Comparison of ENCODE assay signal across 8 cellular contexts in the genomic region with DNA sequence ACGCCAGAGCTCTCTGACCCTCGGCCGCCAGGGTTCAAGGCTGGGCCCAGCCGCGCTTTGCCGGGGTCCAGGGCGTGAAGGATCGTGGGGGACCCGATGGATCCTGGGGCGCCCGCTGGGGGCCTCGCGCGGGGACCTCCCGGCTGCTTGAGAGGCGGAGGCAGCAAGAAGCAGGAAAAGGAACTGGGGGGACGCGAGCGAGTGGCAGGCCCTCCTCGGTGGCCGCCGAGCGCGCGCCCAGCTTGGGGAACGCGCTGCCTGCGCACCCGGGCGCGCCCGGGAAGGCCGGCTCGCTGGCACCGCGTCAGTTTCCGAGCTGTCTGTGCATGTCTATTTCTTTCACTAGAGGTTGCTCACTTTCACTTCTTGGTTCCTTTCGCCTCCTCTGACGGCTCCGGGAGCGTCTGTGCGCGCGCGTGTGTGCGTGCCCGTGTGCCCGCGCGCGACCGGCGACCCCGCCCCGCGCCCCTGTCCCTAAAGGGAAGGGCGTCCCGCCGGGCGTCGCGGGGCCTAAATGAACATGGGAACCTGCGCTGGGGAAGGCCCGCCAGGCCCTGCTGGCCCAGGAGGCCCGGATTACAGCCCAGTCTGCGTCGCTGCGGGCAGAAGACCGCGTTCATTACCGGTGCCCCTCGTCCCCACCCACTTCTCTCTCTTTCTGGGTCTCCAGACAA.
DNase-seq lines count a peak whose midpoint lies in the region; ATAC-seq, FAIRE-seq and TF ChIP-seq lines count a peak whose summit lies in the region.

No MANE protein-coding gene starts in this region.

- peaks cover 9% of the 10 kb centered on the region for H3K4me1 Mint-ChIP-seq in activated CD8-positive, alpha-beta memory T cell treated with anti-CD3 and anti-CD28 coated beads, Interleukin-2, amount 10 ng/mL, durations not matched to agents 7 days and 5 days

- peak overlapping the region in 2 of 4 experiments; percentile 8 to 12; a peak in 2 of 7 replicates for H3K9ac ChIP-seq in H1 (replicated peaks in 1 of 4; ENCODE audit: extremely low read depth in 1 of 4, low read depth in 3 of 4, low read length in 3 of 4)

- H3K4me2 ChIP-seq in H1 (ENCODE audit: insufficient read depth in 1 of 2, low read depth in 2 of 2, low read length in 2 of 2), result peak overlapping the region; percentile 64 to 92

- no peak overlapping the region for H3K56ac ChIP-seq in H1 (replicated peaks; ENCODE audit: insufficient read length, low read depth, low read length)

- no peak for TF ChIP-seq EP300 in H1 (IDR thresholded peaks at IDR 0.05; ENCODE audit: borderline replicate concordance in 1 of 2, low read depth in 2 of 2, low read length in 2 of 2)

- TF ChIP-seq POLR2A in H1 (IDR thresholded peaks at IDR 0.05; ENCODE audit: control extremely low read depth in 1 of 2, low read depth in 2 of 2, low read length in 2 of 2), result no peak

- H3K9me3 ChIP-seq in H1 (ENCODE audit: insufficient read depth in 2 of 2, low read depth in 1 of 2, low read length in 1 of 2) (no peaks in the 10 kb centered on the region), mesodermal cell (ENCODE audit: control insufficient read depth, low read length) (no peaks in the 10 kb centered on the region)

- no peak overlapping the region for H3K27ac ChIP-seq in H1 (ENCODE audit: low read depth, low read length)
- H3K27ac ChIP-seq in mesodermal cell (ENCODE audit: low read depth, low read length, severe bottlenecking), result peak overlapping the region; percentile 16

- peak overlapping the region; percentile 90 for H3K18ac ChIP-seq in H1 (ENCODE audit: extremely low read depth, low read length)

- H3K23me2 ChIP-seq in H1 (ENCODE audit: low read depth, low read length), result peaks cover 4% of the 10 kb centered on the region; the same call in 1 of the 2 replicates

- no peaks in the 10 kb centered on the region for H3K79me1 ChIP-seq in H1 (ENCODE audit: low read depth, low read length)

- H2BK120ac ChIP-seq in H1 (replicated peaks; ENCODE audit: low read depth, low read length), result no peak overlapping the region

- H2AFZ ChIP-seq in H1 (ENCODE audit: low read length), result peak overlapping the region; percentile 42; the same call in 1 of the 2 replicates

- H3K4me3 Mint-ChIP-seq in activated CD8-positive, alpha-beta memory T cell treated with anti-CD3 and anti-CD28 coated beads, Interleukin-2, amount 10 ng/mL, durations not matched to agents 7 days and 5 days, result peak overlapping the region; percentile 63

- WGBS in H1 (ENCODE audit: extremely low coverage in 1 of 2, insufficient coverage in 1 of 2, insufficient read length in 1 of 2, insufficient replicate concordance in 2 of 2, low coverage in 1 of 2, low lambda C conversion rate in 2 of 2, missing lambda C conversion rate in 1 of 2), 2 experiments, result 3% methylated on average over 53 of the region's 72 CpGs; no CpG with 5 or more reads in 1 of the 2 experiments
- WGBS in mesodermal cell (ENCODE audit: insufficient coverage in 2 of 2), 2 experiments, result 6 to 9% methylated on average over 60 of the region's 72 CpGs

- DNase-seq in DMS79 treated with DMSO at 0.1 percent for 48 hours (lab: John Stamatoyannopoulos, UW), result peak; percentile 83
- DNase-seq in HFF-Myc (ENCODE audit: extremely low read depth, low read depth), result peak; percentile 10
- DNase-seq in NCI-H2196 (lab: John Stamatoyannopoulos, UW; ENCODE audit: unreplicated experiment), result peak; percentile 86
- peak; percentile 72 for DNase-seq in activated CD8-positive, alpha-beta memory T cell treated with anti-CD3 and anti-CD28 coated beads, Interleukin-2, amount 10 ng/mL, durations not matched to agents 7 days and 5 days
- DNase-seq in H1 (ENCODE audit: low read depth in 1 of 2, low spot score in 2 of 2), result no peak
- peak; percentile 56 for DNase-seq in stimulated activated CD8-positive, alpha-beta memory T cell treated with anti-CD3 and anti-CD28 coated beads, Interleukin-12 subunit alpha, Interleukin-12 subunit beta, amount 100 ng/mL, for 4 hours (ENCODE audit: low read depth)

- H4K8ac ChIP-seq in H1 (ENCODE audit: extremely low read depth, insufficient read depth, low read length), result peak overlapping the region; percentile 81

- peaks cover 5 to 18% (median 14%) of the 10 kb centered on the region in 4 experiments for H3K4me1 ChIP-seq in H1 (replicated peaks in 1 of 4; ENCODE audit: control insufficient read depth in 3 of 4, insufficient read depth in 4 of 4, low read length in 3 of 4)
- H3K4me1 ChIP-seq in mesodermal cell (ENCODE audit: control insufficient read depth, insufficient read depth, low read length, poor library complexity, severe bottlenecking), result peaks cover 12% of the 10 kb centered on the region

- POLR2A ChIA-PET in H1 (lab: Charles Lee; ENCODE audit: partially characterized antibody), result interaction anchor here (0.9 to 2.6 kb wide), 10 partner anchors 9 to 99 kb away, joined by 3 to 11 read pairs (median 7); no protein-coding TSS in a partner anchor

- H4K5ac ChIP-seq in H1 (ENCODE audit: insufficient read length, low read depth, low read length), result no peak overlapping the region

- H3K36me3 ChIP-seq in H1 (ENCODE audit: control insufficient read depth in 2 of 4, insufficient read depth in 4 of 4, low read length in 3 of 4) (no peaks in the 10 kb centered on the region), mesodermal cell (ENCODE audit: control insufficient read depth, insufficient read depth, low read length) (no peaks in the 10 kb centered on the region)

- CTCF ChIA-PET in activated CD8-positive, alpha-beta memory T cell treated with anti-CD3 and anti-CD28 coated beads, Interleukin-2, amount 10 ng/mL, durations not matched to agents 7 days and 5 days (lab: Charles Lee), result interaction anchor here (0.7 to 2.1 kb wide), 15 partner anchors 10 to 252 kb away, joined by 3 to 6 read pairs (median 3); partner anchors contain the start of gene IER5L
- CTCF ChIA-PET in H1 (lab: Charles Lee; ENCODE audit: partially characterized antibody), result interaction anchor here (0.5 to 2.1 kb wide), 13 partner anchors 7 to 389 kb away, joined by 3 to 5 read pairs (median 3); no protein-coding TSS in a partner anchor

- H2BK5ac ChIP-seq in H1 (ENCODE audit: low read depth, low read length), result no peak overlapping the region

- no peak overlapping the region for H3K14ac ChIP-seq in H1 (ENCODE audit: insufficient read length)

- 0 out of 2 replicates have a peak overlapping the region, but pooled peaks have one; percentile 8 for H2BK15ac ChIP-seq in H1 (ENCODE audit: low read length)

- peak in 1 of 2 experiments; percentile 1; a peak in 1 of 4 replicates for TF ChIP-seq RAD21 in H1 (IDR thresholded peaks at IDR 0.05 in 1 of 2, conservative IDR thresholded peaks at IDR 0.05 in 1 of 2; ENCODE audit: low read depth in 2 of 2, low read length in 2 of 2)

- H4K91ac ChIP-seq in H1 (replicated peaks; ENCODE audit: insufficient read length, low read length), result peak overlapping the region; percentile 23

- H3K23ac ChIP-seq in H1 (ENCODE audit: insufficient read length), result no peak overlapping the region

- H3K9me3 Mint-ChIP-seq in activated CD8-positive, alpha-beta memory T cell treated with anti-CD3 and anti-CD28 coated beads, Interleukin-2, amount 10 ng/mL, durations not matched to agents 7 days and 5 days (ENCODE audit: low read depth), result no peaks in the 10 kb centered on the region

- H4K20me1 ChIP-seq in H1 (replicated peaks in 1 of 2; ENCODE audit: control insufficient read depth in 1 of 2, insufficient read depth in 2 of 2, low read length in 2 of 2), result no peaks in the 10 kb centered on the region

- peaks cover 7% of the 10 kb centered on the region for H3K27me3 Mint-ChIP-seq in activated CD8-positive, alpha-beta memory T cell treated with anti-CD3 and anti-CD28 coated beads, Interleukin-2, amount 10 ng/mL, durations not matched to agents 7 days and 5 days

- no peak for FAIRE-seq in H1 (lab: Jason Lieb, UNC)

- H3K27me3 ChIP-seq in H1 (replicated peaks in 1 of 4; ENCODE audit: control insufficient read depth in 3 of 4, extremely low read depth in 1 of 4, insufficient read depth in 3 of 4, low read length in 3 of 4), result peaks cover 0 to 13% (median 9%) of the 10 kb centered on the region in 4 experiments; a peak in 4 of 7 replicates

- peak overlapping the region; percentile 61 for H3K27ac Mint-ChIP-seq in activated CD8-positive, alpha-beta memory T cell treated with anti-CD3 and anti-CD28 coated beads, Interleukin-2, amount 10 ng/mL, durations not matched to agents 7 days and 5 days

- H3K4me3 ChIP-seq in HFF-Myc (replicated peaks; ENCODE audit: low read depth, low read length) (peak overlapping the region; percentile 40), H1 (ENCODE audit: extremely low read depth in 1 of 4, insufficient read depth in 2 of 4, low read depth in 3 of 4, low read length in 4 of 4) (peak overlapping the region; percentile 35 to 72 (median 48)), mesodermal cell (ENCODE audit: extremely low read depth, insufficient read depth, low read length, poor library complexity, severe bottlenecking) (peak overlapping the region; percentile 33)

- H2BK12ac ChIP-seq in H1 (ENCODE audit: low read depth, low read length), result 0 out of 2 replicates have a peak overlapping the region, but pooled peaks have one; percentile 27

- no peak overlapping the region for H3K4ac ChIP-seq in H1 (replicated peaks; ENCODE audit: insufficient read length, low read depth, low read length)

- no peak for TF ChIP-seq CTCF in HFF-Myc (IDR thresholded peaks at IDR 0.05; ENCODE audit: low read depth, low read length, missing control alignments)
- no peak for TF ChIP-seq CTCF in H1 (IDR thresholded peaks at IDR 0.05; ENCODE audit: control extremely low read depth in 1 of 3, insufficient read depth in 1 of 3, low read depth in 1 of 3, low read length in 3 of 3)

- peak; percentile 90 for ATAC-seq in activated CD8-positive, alpha-beta memory T cell treated with anti-CD3 and anti-CD28 coated beads, Interleukin-2, amount 10 ng/mL, durations not matched to agents 7 days and 5 days
- ATAC-seq in HG02763 (IDR thresholded peaks at IDR 0.05; ENCODE audit: unreplicated experiment), result no peak

- no peak overlapping the region for H2BK20ac ChIP-seq in H1 (ENCODE audit: low read length)

- no peaks in the 10 kb centered on the region for H3K79me2 ChIP-seq in H1 (ENCODE audit: control insufficient read depth in 1 of 2, insufficient read depth in 2 of 2, low read length in 2 of 2)

- H2AK5ac ChIP-seq in H1 (ENCODE audit: low read depth, low read length), result no peak overlapping the region

- H3K36me3 Mint-ChIP-seq in activated CD8-positive, alpha-beta memory T cell treated with anti-CD3 and anti-CD28 coated beads, Interleukin-2, amount 10 ng/mL, durations not matched to agents 7 days and 5 days, result no peaks in the 10 kb centered on the region

TF ChIP-seq in H1, 55 proteins besides CTCF, POLR2A, EP300 and RAD21 (continues in another document):
- TF ChIP-seq GTF2F1 (IDR thresholded peaks at IDR 0.05; ENCODE audit: borderline replicate concordance, low read depth, low read length) (no peak), SP1 (IDR thresholded peaks at IDR 0.05; ENCODE audit: low read depth, low read length) (no peak), NANOG (IDR thresholded peaks at IDR 0.05; ENCODE audit: insufficient read depth, low read depth, low read length, poor library complexity, severe bottlenecking) (no peak), PHF8 (conservative IDR thresholded peaks at IDR 0.05; ENCODE audit: low read depth, low read length) (peak; percentile 24; the same call in 1 of the 2 replicates), NRF1 (IDR thresholded peaks at IDR 0.05; ENCODE audit: low read depth, low read length) (peak; percentile 14; the same call in 1 of the 2 replicates)

Comparison
In these comparisons a context has a peak if more than half of its experiments do, and no peak if none do; other contexts are left out.
1. DNase-seq: peak in DMS79 treated with DMSO at 0.1 percent for 48 hours (single experiment), HFF-Myc (single experiment), NCI-H2196 (single experiment), activated CD8-positive, alpha-beta memory T cell treated with anti-CD3 and anti-CD28 coated beads, Interleukin-2, amount 10 ng/mL, durations not matched to agents 7 days and 5 days (single experiment) and stimulated activated CD8-positive, alpha-beta memory T cell treated with anti-CD3 and anti-CD28 coated beads, Interleukin-12 subunit alpha, Interleukin-12 subunit beta, amount 100 ng/mL, for 4 hours (single experiment); none in H1 (0 of 2).
2. Peak in every context shown above with its lines, with median percentiles within 50 percentile points of each other: H3K4me3 ChIP-seq.